ENCODE assay signal across 11 cellular contexts in genomic region chr6:113979930-113980329, GRCh38. TPM values are rescaled to one million over a fixed set of nuclear protein-coding genes. Genes with fewer than 3 reads are reported as not detected.
DNase-seq lines count a peak whose midpoint lies in the region; ATAC-seq and TF ChIP-seq lines count a peak whose summit lies in the region.
"Had no signal": no experiment of that assay in that cellular context is flagged by ENCODE, and none has a peak within 500 bp of the region (broad histone marks: within the 10 kb centered on the region; RNA-seq: fewer than 3 reads in every experiment).

No MANE protein-coding gene starts in this region.

- no peak overlapping the region for H3K4me3 ChIP-seq in esophagus muscularis mucosa
- H3K4me3 ChIP-seq: tibial nerve had no signal

- TF ChIP-seq POLR2A in esophagus muscularis mucosa (IDR thresholded peaks at IDR 0.05; ENCODE audit: low read depth), result no peak

- peak overlapping the region in 1 of 2 donors; percentile 46 for H3K4me3 Mint-ChIP-seq in CD14-positive monocyte
- H3K4me3 Mint-ChIP-seq: activated CD4-positive, alpha-beta T cell treated with anti-CD3 and anti-CD28 coated beads, Interleukin-2, amount 10 ng/mL, durations not matched to agents 24 days and 14 days had no signal

- peaks cover 0 to 1% (median 0%) of the 10 kb centered on the region in 3 donors for H3K27me3 Mint-ChIP-seq in CD14-positive monocyte (ENCODE audit: low read depth in 3 of 3)

- ATAC-seq in GM21367 (IDR thresholded peaks at IDR 0.05; ENCODE audit: unreplicated experiment) (peak; percentile 65), HG03159 (IDR thresholded peaks at IDR 0.05; ENCODE audit: unreplicated experiment) (peak; percentile 61)

- H3K27ac Mint-ChIP-seq in CD14-positive monocyte, result peak overlapping the region; percentile 62 to 89 (median 86)
- H3K27ac Mint-ChIP-seq: activated CD4-positive, alpha-beta T cell treated with anti-CD3 and anti-CD28 coated beads, Interleukin-2, amount 10 ng/mL, durations not matched to agents 24 days and 14 days had no signal

- WGBS in esophagus muscularis mucosa, result 43% methylated on average over 1 of the region's 1 CpG

- H3K9me3 ChIP-seq in esophagus muscularis mucosa, result no peaks in the 10 kb centered on the region
- H3K9me3 ChIP-seq: tibial nerve had no signal

- H3K4me1 Mint-ChIP-seq in CD14-positive monocyte, result peaks cover 23% of the 10 kb centered on the region
- H3K4me1 Mint-ChIP-seq: activated CD4-positive, alpha-beta T cell treated with anti-CD3 and anti-CD28 coated beads, Interleukin-2, amount 10 ng/mL, durations not matched to agents 24 days and 14 days had no signal

- H3K36me3 Mint-ChIP-seq in CD14-positive monocyte, result no peaks in the 10 kb centered on the region

- no peaks in the 10 kb centered on the region for H3K27me3 ChIP-seq in esophagus muscularis mucosa
- H3K27me3 ChIP-seq: tibial nerve had no signal

- DNase-seq in CD14-positive monocyte (ENCODE audit: low spot score) (no peak), SKM-1 (lab: John Stamatoyannopoulos, UW; ENCODE audit: unreplicated experiment) (peak; percentile 71), esophagus muscularis mucosa (ENCODE audit: extremely low spot score) (no peak), NCI-H2081 treated with DMSO at 0.1 percent for 48 hours (lab: John Stamatoyannopoulos, UW) (no peak), NCI-H2029 treated with DMSO at 0.1 percent for 48 hours (lab: John Stamatoyannopoulos, UW) (no peak), NCI-H446 (lab: John Stamatoyannopoulos, UW) (no peak)
- DNase-seq: activated CD4-positive, alpha-beta T cell treated with anti-CD3 and anti-CD28 coated beads, Interleukin-2, amount 10 ng/mL, durations not matched to agents 24 days and 14 days; NCI-H345 had no signal

- no peaks in the 10 kb centered on the region for H3K36me3 ChIP-seq in esophagus muscularis mucosa
- H3K36me3 ChIP-seq: tibial nerve had no signal

- TF ChIP-seq CTCF in CD14-positive monocyte (IDR thresholded peaks at IDR 0.05), result no peak
- TF ChIP-seq CTCF in esophagus muscularis mucosa (IDR thresholded peaks at IDR 0.05), result no peak

- intact Hi-C loops in CD14-positive monocyte (cut with micrococcal nuclease) (no loop called here), esophagus muscularis mucosa (cut with DNase I) (no loop called here)

- H3K27ac ChIP-seq in esophagus muscularis mucosa (replicated peaks in 1 of 4), result no peak overlapping the region
- H3K27ac ChIP-seq: tibial nerve had no signal

- peaks cover 0 to 1% (median 0%) of the 10 kb centered on the region in 7 donors for H3K9me3 Mint-ChIP-seq in CD14-positive monocyte
- H3K9me3 Mint-ChIP-seq: activated CD4-positive, alpha-beta T cell treated with anti-CD3 and anti-CD28 coated beads, Interleukin-2, amount 10 ng/mL, durations not matched to agents 24 days and 14 days had no signal

- no peak for TF ChIP-seq EP300 in esophagus muscularis mucosa (IDR thresholded peaks at IDR 0.05)

- H3K4me1 ChIP-seq in esophagus muscularis mucosa, result no peaks in the 10 kb centered on the region

RNA-seq across cellular contexts. Expression of gene HDAC2, which starts 9.0 kb away (rescaled TPM):
- polyA plus RNA-seq in CD14-positive monocyte, result 10 to 100 TPM; 54.6 to 67.7 TPM
- total RNA-seq in esophagus muscularis mucosa, result 10 to 100 TPM; 39.5 to 52.0 (median 42.6) TPM
